1 cellular context compared by ENCODE assay signal in genomic region chr17:36132421-36132831, GRCh38.
TF ChIP-seq lines count a peak whose summit lies in the region.

No MANE protein-coding gene starts in this region.

TF ChIP-seq in GM12878, 131 proteins besides CTCF, POLR2A, EP300 and RAD21 (continued from another document and continues in another):
- TF ChIP-seq, protein P1, sequence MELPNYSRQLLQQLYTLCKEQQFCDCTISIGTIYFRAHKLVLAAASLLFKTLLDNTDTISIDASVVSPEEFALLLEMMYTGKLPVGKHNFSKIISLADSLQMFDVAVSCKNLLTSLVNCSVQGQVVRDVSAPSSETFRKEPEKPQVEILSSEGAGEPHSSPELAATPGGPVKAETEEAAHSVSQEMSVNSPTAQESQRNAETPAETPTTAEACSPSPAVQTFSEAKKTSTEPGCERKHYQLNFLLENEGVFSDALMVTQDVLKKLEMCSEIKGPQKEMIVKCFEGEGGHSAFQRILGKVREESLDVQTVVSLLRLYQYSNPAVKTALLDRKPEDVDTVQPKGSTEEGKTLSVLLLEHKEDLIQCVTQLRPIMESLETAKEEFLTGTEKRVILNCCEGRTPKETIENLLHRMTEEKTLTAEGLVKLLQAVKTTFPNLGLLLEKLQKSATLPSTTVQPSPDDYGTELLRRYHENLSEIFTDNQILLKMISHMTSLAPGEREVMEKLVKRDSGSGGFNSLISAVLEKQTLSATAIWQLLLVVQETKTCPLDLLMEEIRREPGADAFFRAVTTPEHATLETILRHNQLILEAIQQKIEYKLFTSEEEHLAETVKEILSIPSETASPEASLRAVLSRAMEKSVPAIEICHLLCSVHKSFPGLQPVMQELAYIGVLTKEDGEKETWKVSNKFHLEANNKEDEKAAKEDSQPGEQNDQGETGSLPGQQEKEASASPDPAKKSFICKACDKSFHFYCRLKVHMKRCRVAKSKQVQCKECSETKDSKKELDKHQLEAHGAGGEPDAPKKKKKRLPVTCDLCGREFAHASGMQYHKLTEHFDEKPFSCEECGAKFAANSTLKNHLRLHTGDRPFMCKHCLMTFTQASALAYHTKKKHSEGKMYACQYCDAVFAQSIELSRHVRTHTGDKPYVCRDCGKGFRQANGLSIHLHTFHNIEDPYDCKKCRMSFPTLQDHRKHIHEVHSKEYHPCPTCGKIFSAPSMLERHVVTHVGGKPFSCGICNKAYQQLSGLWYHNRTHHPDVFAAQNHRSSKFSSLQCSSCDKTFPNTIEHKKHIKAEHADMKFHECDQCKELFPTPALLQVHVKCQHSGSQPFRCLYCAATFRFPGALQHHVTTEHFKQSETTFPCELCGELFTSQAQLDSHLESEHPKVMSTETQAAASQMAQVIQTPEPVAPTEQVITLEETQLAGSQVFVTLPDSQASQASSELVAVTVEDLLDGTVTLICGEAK (IDR thresholded peaks at IDR 0.05; ENCODE audit: borderline replicate concordance): no peak
- TF ChIP-seq SIX5 (IDR thresholded peaks at IDR 0.05; ENCODE audit: low read depth, low read length, severe bottlenecking): no peak
- TF ChIP-seq ZBED1 (IDR thresholded peaks at IDR 0.05; ENCODE audit: borderline replicate concordance): no peak
- no peak for TF ChIP-seq MAX (IDR thresholded peaks at IDR 0.05; ENCODE audit: low read depth, low read length)
- no peak for TF ChIP-seq STAT3 (IDR thresholded peaks at IDR 0.05; ENCODE audit: low read depth, low read length)
- TF ChIP-seq HCFC1 (IDR thresholded peaks at IDR 0.05; ENCODE audit: low read length): no peak
- no peak for TF ChIP-seq BRCA1 (IDR thresholded peaks at IDR 0.05; ENCODE audit: low read depth, low read length)
- TF ChIP-seq ESRRA (IDR thresholded peaks at IDR 0.05; ENCODE audit: low read length): no peak
- TF ChIP-seq ATF3 (IDR thresholded peaks at IDR 0.05; ENCODE audit: borderline replicate concordance, extremely low read depth, low read depth, low read length): no peak
- peak; percentile 95 for TF ChIP-seq IKZF1 (conservative IDR thresholded peaks at IDR 0.05)
- TF ChIP-seq ZNF274 (IDR thresholded peaks at IDR 0.05; ENCODE audit: insufficient read depth, insufficient read length): no peak
- no peak for TF ChIP-seq MYC (IDR thresholded peaks at IDR 0.05; ENCODE audit: insufficient read depth, insufficient read length, insufficient replicate concordance, low read length, severe bottlenecking)
- TF ChIP-seq ASH2L (IDR thresholded peaks at IDR 0.05; ENCODE audit: borderline replicate concordance, low read depth): no peak
- no peak for TF ChIP-seq POU2F2 (IDR thresholded peaks at IDR 0.05; ENCODE audit: borderline replicate concordance, low read depth, low read length)
- TF ChIP-seq ZBTB33 (IDR thresholded peaks at IDR 0.05): no peak
- TF ChIP-seq, protein P2, sequence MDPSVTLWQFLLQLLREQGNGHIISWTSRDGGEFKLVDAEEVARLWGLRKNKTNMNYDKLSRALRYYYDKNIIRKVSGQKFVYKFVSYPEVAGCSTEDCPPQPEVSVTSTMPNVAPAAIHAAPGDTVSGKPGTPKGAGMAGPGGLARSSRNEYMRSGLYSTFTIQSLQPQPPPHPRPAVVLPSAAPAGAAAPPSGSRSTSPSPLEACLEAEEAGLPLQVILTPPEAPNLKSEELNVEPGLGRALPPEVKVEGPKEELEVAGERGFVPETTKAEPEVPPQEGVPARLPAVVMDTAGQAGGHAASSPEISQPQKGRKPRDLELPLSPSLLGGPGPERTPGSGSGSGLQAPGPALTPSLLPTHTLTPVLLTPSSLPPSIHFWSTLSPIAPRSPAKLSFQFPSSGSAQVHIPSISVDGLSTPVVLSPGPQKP (IDR thresholded peaks at IDR 0.05; ENCODE audit: low read depth, low read length): no peak
- no peak for TF ChIP-seq HDAC6 (IDR thresholded peaks at IDR 0.05; ENCODE audit: unreplicated experiment)
- TF ChIP-seq JUNB (IDR thresholded peaks at IDR 0.05): peak; percentile 80
- no peak for TF ChIP-seq CREB1 (IDR thresholded peaks at IDR 0.05; ENCODE audit: low read depth)
- TF ChIP-seq NBN (IDR thresholded peaks at IDR 0.05): no peak
- TF ChIP-seq, protein P3, sequence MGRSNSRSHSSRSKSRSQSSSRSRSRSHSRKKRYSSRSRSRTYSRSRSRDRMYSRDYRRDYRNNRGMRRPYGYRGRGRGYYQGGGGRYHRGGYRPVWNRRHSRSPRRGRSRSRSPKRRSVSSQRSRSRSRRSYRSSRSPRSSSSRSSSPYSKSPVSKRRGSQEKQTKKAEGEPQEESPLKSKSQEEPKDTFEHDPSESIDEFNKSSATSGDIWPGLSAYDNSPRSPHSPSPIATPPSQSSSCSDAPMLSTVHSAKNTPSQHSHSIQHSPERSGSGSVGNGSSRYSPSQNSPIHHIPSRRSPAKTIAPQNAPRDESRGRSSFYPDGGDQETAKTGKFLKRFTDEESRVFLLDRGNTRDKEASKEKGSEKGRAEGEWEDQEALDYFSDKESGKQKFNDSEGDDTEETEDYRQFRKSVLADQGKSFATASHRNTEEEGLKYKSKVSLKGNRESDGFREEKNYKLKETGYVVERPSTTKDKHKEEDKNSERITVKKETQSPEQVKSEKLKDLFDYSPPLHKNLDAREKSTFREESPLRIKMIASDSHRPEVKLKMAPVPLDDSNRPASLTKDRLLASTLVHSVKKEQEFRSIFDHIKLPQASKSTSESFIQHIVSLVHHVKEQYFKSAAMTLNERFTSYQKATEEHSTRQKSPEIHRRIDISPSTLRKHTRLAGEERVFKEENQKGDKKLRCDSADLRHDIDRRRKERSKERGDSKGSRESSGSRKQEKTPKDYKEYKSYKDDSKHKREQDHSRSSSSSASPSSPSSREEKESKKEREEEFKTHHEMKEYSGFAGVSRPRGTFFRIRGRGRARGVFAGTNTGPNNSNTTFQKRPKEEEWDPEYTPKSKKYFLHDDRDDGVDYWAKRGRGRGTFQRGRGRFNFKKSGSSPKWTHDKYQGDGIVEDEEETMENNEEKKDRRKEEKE (IDR thresholded peaks at IDR 0.05): no peak
- 0 out of 2 replicates have a peak, but pooled peaks have one; percentile 16 for TF ChIP-seq TCF7 (IDR thresholded peaks at IDR 0.05; ENCODE audit: borderline replicate concordance)
- no peak for TF ChIP-seq CREM (IDR thresholded peaks at IDR 0.05; ENCODE audit: low read depth)
- TF ChIP-seq, protein P4, sequence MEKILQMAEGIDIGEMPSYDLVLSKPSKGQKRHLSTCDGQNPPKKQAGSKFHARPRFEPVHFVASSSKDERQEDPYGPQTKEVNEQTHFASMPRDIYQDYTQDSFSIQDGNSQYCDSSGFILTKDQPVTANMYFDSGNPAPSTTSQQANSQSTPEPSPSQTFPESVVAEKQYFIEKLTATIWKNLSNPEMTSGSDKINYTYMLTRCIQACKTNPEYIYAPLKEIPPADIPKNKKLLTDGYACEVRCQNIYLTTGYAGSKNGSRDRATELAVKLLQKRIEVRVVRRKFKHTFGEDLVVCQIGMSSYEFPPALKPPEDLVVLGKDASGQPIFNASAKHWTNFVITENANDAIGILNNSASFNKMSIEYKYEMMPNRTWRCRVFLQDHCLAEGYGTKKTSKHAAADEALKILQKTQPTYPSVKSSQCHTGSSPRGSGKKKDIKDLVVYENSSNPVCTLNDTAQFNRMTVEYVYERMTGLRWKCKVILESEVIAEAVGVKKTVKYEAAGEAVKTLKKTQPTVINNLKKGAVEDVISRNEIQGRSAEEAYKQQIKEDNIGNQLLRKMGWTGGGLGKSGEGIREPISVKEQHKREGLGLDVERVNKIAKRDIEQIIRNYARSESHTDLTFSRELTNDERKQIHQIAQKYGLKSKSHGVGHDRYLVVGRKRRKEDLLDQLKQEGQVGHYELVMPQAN (conservative IDR thresholded peaks at IDR 0.05): no peak
- TF ChIP-seq CHD2 (IDR thresholded peaks at IDR 0.05; ENCODE audit: borderline replicate concordance, low read depth, low read length): no peak
- TF ChIP-seq BMI1 (IDR thresholded peaks at IDR 0.05; ENCODE audit: borderline replicate concordance): no peak
- TF ChIP-seq, protein P5, sequence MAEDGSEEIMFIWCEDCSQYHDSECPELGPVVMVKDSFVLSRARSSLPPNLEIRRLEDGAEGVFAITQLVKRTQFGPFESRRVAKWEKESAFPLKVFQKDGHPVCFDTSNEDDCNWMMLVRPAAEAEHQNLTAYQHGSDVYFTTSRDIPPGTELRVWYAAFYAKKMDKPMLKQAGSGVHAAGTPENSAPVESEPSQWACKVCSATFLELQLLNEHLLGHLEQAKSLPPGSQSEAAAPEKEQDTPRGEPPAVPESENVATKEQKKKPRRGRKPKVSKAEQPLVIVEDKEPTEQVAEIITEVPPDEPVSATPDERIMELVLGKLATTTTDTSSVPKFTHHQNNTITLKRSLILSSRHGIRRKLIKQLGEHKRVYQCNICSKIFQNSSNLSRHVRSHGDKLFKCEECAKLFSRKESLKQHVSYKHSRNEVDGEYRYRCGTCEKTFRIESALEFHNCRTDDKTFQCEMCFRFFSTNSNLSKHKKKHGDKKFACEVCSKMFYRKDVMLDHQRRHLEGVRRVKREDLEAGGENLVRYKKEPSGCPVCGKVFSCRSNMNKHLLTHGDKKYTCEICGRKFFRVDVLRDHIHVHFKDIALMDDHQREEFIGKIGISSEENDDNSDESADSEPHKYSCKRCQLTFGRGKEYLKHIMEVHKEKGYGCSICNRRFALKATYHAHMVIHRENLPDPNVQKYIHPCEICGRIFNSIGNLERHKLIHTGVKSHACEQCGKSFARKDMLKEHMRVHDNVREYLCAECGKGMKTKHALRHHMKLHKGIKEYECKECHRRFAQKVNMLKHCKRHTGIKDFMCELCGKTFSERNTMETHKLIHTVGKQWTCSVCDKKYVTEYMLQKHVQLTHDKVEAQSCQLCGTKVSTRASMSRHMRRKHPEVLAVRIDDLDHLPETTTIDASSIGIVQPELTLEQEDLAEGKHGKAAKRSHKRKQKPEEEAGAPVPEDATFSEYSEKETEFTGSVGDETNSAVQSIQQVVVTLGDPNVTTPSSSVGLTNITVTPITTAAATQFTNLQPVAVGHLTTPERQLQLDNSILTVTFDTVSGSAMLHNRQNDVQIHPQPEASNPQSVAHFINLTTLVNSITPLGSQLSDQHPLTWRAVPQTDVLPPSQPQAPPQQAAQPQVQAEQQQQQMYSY (CRISPR knock-in tag; IDR thresholded peaks at IDR 0.05): no peak
- no peak for TF ChIP-seq TARDBP (IDR thresholded peaks at IDR 0.05; ENCODE audit: borderline replicate concordance)
- no peak for TF ChIP-seq ZBTB11 (CRISPR knock-in tag; IDR thresholded peaks at IDR 0.05)
- no peak for TF ChIP-seq RB1 (IDR thresholded peaks at IDR 0.05; ENCODE audit: borderline replicate concordance)
- no peak for TF ChIP-seq REST (IDR thresholded peaks at IDR 0.05; ENCODE audit: low read depth, low read length)
